25 cellular contexts compared by ENCODE assay signal in genomic region chr18:62060820-62061219, GRCh38.
"Had no signal": no experiment of that assay in that cellular context is flagged by ENCODE, and none has a peak within 500 bp of the region (broad histone marks: within the 10 kb centered on the region; RNA-seq: fewer than 3 reads in every experiment).

No MANE protein-coding gene starts in this region.

- H3K27me3 Mint-ChIP-seq: activated CD4-positive, alpha-beta T cell treated with anti-CD3 and anti-CD28 coated beads for 36 hours; activated CD8-positive, alpha-beta memory T cell treated with anti-CD3 and anti-CD28 coated beads, Interleukin-2, amount 10 ng/mL, durations not matched to agents 7 days and 5 days had no signal

- ATAC-seq: activated CD4-positive, alpha-beta T cell treated with anti-CD3 and anti-CD28 coated beads for 36 hours; activated CD8-positive, alpha-beta memory T cell treated with anti-CD3 and anti-CD28 coated beads, Interleukin-2, amount 10 ng/mL, durations not matched to agents 7 days and 5 days; activated CD8-positive, alpha-beta T cell treated with anti-CD3 and anti-CD28 coated beads, Interleukin-2, amount 10 ng/mL, durations not matched to agents 7 days and 5 days; activated naive CD4-positive, alpha-beta T cell treated with anti-CD3 and anti-CD28 coated beads, Interleukin-2, amount 50 U/mL, for 72 hours; gastrocnemius medialis; left lung; lower lobe of right lung had no signal

- H3K4me1 ChIP-seq: breast epithelium, gastrocnemius medialis, left lung, lower lobe of right lung, prostate gland, testis had no signal

- H3K4me3 Mint-ChIP-seq: activated CD4-positive, alpha-beta T cell treated with anti-CD3 and anti-CD28 coated beads for 36 hours; activated CD8-positive, alpha-beta memory T cell treated with anti-CD3 and anti-CD28 coated beads, Interleukin-2, amount 10 ng/mL, durations not matched to agents 7 days and 5 days; activated CD8-positive, alpha-beta T cell treated with anti-CD3 and anti-CD28 coated beads, Interleukin-2, amount 10 ng/mL, durations not matched to agents 7 days and 5 days; immature natural killer cell; T-helper 2 cell treated with Interferon-gamma antibody and Interleukin-4, amounts not matched to agents 5 μg/mL and 100 μg/mL, for 36 hours had no signal

- H3K36me3 ChIP-seq: breast epithelium, gastrocnemius medialis, lower lobe of right lung, ovary, prostate gland had no signal

- H3K9me3 Mint-ChIP-seq: activated T-helper 2 cell treated with anti-CD3 and anti-CD28 coated beads, Interferon-gamma antibody, Interleukin-2, Interleukin-4, amounts not matched to agents 10 μg/mL and 5 μg/mL and 100 μg/mL, durations not matched to agents 14 hours and 24 hours and 36 hours; immature natural killer cell; T-helper 2 cell treated with Interferon-gamma antibody and Interleukin-4, amounts not matched to agents 5 μg/mL and 100 μg/mL, for 36 hours had no signal

- H3K4me3 ChIP-seq: breast epithelium, gastrocnemius medialis, left lung, lower lobe of right lung, ovary, prostate gland, testis had no signal

- H3K27me3 ChIP-seq: breast epithelium, gastrocnemius medialis, left lung, ovary, testis had no signal

- H3K9me3 ChIP-seq: breast epithelium, gastrocnemius medialis, left lung, lower lobe of right lung, ovary, prostate gland, testis had no signal

- H3K27ac ChIP-seq: breast epithelium, epithelial cell of prostate, gastrocnemius medialis, left lung, lower lobe of right lung, ovary, prostate gland, testis had no signal

- H3K4me1 Mint-ChIP-seq: activated CD4-positive, alpha-beta T cell treated with anti-CD3 and anti-CD28 coated beads for 36 hours; activated CD8-positive, alpha-beta memory T cell treated with anti-CD3 and anti-CD28 coated beads, Interleukin-2, amount 10 ng/mL, durations not matched to agents 7 days and 5 days; immature natural killer cell had no signal

- DNase-seq: activated CD4-positive, alpha-beta T cell treated with anti-CD3 and anti-CD28 coated beads for 36 hours; activated CD4-positive, CD25-positive, alpha-beta regulatory T cell; activated CD8-positive, alpha-beta memory T cell treated with anti-CD3 and anti-CD28 coated beads, Interleukin-2, amount 10 ng/mL, durations not matched to agents 7 days and 5 days; activated CD8-positive, alpha-beta T cell treated with anti-CD3 and anti-CD28 coated beads, Interleukin-2, amount 10 ng/mL, durations not matched to agents 7 days and 5 days; activated T-cell treated with anti-CD3 and anti-CD28 coated beads, Interleukin-2, amount 50 U/mL, for 48 hours; central memory CD4-positive, alpha-beta T cell; effector CD4-positive, alpha-beta T cell; gastrocnemius medialis; head of caudate nucleus; hypothalamus; immature natural killer cell; left lung; lower lobe of right lung; mesenchymal stem cell; ovary; stimulated activated naive CD4-positive, alpha-beta T cell; T-helper 1 cell; testis; trophoblast cell had no signal

- H3K27ac Mint-ChIP-seq: activated CD4-positive, alpha-beta T cell treated with anti-CD3 and anti-CD28 coated beads for 36 hours; activated CD8-positive, alpha-beta memory T cell treated with anti-CD3 and anti-CD28 coated beads, Interleukin-2, amount 10 ng/mL, durations not matched to agents 7 days and 5 days; activated CD8-positive, alpha-beta T cell treated with anti-CD3 and anti-CD28 coated beads, Interleukin-2, amount 10 ng/mL, durations not matched to agents 7 days and 5 days; activated T-helper 2 cell treated with anti-CD3 and anti-CD28 coated beads, Interferon-gamma antibody, Interleukin-2, Interleukin-4, amounts not matched to agents 10 μg/mL and 5 μg/mL and 100 μg/mL, durations not matched to agents 14 hours and 24 hours and 36 hours; immature natural killer cell; T-helper 2 cell treated with Interferon-gamma antibody and Interleukin-4, amounts not matched to agents 5 μg/mL and 100 μg/mL, for 36 hours had no signal
